16 cellular contexts compared by ENCODE assay signal in the genomic region with DNA sequence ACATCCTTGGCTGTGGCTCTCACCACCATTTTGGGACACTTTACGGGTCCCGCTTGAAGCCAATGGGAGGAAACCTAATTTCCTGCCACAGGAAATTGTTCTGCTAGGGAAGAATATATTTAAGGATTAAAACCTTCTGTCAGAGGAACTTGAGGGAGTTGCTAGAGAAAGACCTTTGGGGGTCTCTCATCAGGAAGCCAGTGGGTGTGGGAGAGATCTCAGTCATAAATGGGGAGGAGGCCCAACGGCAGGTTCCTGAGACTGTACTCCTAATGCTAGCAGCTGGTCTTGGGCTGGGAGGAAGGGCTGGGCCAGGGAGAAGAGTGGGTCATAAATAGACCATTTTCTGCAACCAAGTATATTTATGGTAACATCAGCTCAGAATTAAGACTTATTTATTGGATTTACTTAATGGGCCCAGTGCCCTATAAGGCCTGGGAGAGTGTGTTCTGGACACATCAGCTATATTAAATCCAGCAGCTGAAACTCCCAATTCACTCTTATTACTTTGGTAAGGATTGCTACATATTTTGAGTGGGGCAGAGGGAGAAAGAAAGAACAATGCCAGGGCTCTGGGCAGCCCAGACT.
DNase-seq lines count a peak whose midpoint lies in the region; ATAC-seq, FAIRE-seq and TF ChIP-seq lines count a peak whose summit lies in the region.
"Had no signal": no experiment of that assay in that cellular context is flagged by ENCODE, and none has a peak within 500 bp of the region (broad histone marks: within the 10 kb centered on the region; RNA-seq: fewer than 3 reads in every experiment).

No MANE protein-coding gene starts in this region.

- no peaks in the 10 kb centered on the region for H3K9me3 Mint-ChIP-seq in nephron

- in situ Hi-C loops in KBM-7 (cut with MboI; ENCODE audit: low pct_unique_long_range_greater_than_20kb, low sequenced_read_pairs) = no loop called here

- peaks cover 47% of the 10 kb centered on the region for H3K4me1 Mint-ChIP-seq in nephron

- peaks cover 80% of the 10 kb centered on the region for H3K4me1 ChIP-seq in A549
- H3K4me1 ChIP-seq in esophagus squamous epithelium = peaks cover 10 to 66% (median 35%) of the 10 kb centered on the region in 3 donors
- H3K4me1 ChIP-seq in pancreas = peaks cover 0 to 9% (median 0%) of the 10 kb centered on the region in 3 donors

- TF ChIP-seq EP300 in A549 (IDR thresholded peaks at IDR 0.05) = no peak

- CTCF ChIA-PET in A549 (lab: Yijun Ruan, JAX) = interaction anchor here (0.8 to 4.8 kb wide), 3 partner anchors 18 to 212 kb away, joined by 3 to 18 read pairs (median 3); no protein-coding TSS in a partner anchor

- no peak for DNase-seq in A549 (ENCODE audit: low read depth in 1 of 2, low spot score in 1 of 2)
- DNase-seq in KBM-7 = peak; percentile 80
- DNase-seq in esophagus squamous epithelium (lab: John Stamatoyannopoulos, UW) = no peak
- DNase-seq in pancreas = no peak
- DNase-seq in stimulated activated CD4-positive, alpha-beta T cell treated with anti-CD3 and anti-CD28 coated beads, Interleukin-15, amount 100 ng/mL, for 24 hours = no peak
- DNase-seq: activated naive CD4-positive, alpha-beta T cell treated with anti-CD3 and anti-CD28 coated beads, Interleukin-2, amount 50 U/mL, for 16 hours; cerebellar nuclear complex; DMS79 treated with DMSO at 0.1 percent for 48 hours; NCI-H1436 treated with DMSO at 0.1 percent for 48 hours; NCI-H510A treated with DMSO at 0.1 percent for 48 hours; PC-3 had no signal

- H3K36me3 ChIP-seq in esophagus squamous epithelium (peaks cover 0 to 17% (median 0%) of the 10 kb centered on the region in 3 donors), pancreas (no peaks in the 10 kb centered on the region)

- peak overlapping the region; percentile 79 to 89 (median 82) for H3K27ac Mint-ChIP-seq in nephron

- POLR2A ChIA-PET in A549 (lab: Yijun Ruan, JAX) = no interaction called here

- TF ChIP-seq POLR2A in A549 (IDR thresholded peaks at IDR 0.05; ENCODE audit: low read length) (no peak), esophagus squamous epithelium (IDR thresholded peaks at IDR 0.05) (no peak)

- no peaks in the 10 kb centered on the region for H3K9me3 ChIP-seq in A549
- no peaks in the 10 kb centered on the region for H3K9me3 ChIP-seq in esophagus squamous epithelium
- H3K9me3 ChIP-seq in pancreas = no peaks in the 10 kb centered on the region

- TF ChIP-seq CTCF in A549 (IDR thresholded peaks at IDR 0.05) = no peak
- TF ChIP-seq CTCF in esophagus squamous epithelium (IDR thresholded peaks at IDR 0.05) = no peak
- no peak for TF ChIP-seq CTCF in nephron (IDR thresholded peaks at IDR 0.05; ENCODE audit: unreplicated experiment in 3 of 3)
- TF ChIP-seq CTCF in pancreas (IDR thresholded peaks at IDR 0.05) = no peak

- H3K4me3 Mint-ChIP-seq in nephron = peak overlapping the region in 2 of 3 experiments; percentile 12 to 31

- H3K27me3 Mint-ChIP-seq in nephron (ENCODE audit: low read depth) = peaks cover under 1% of the 10 kb centered on the region

- H3K27ac ChIP-seq in A549 = peak overlapping the region in 1 of 2 experiments; percentile 71; a peak in 3 of 6 replicates
- H3K27ac ChIP-seq in esophagus squamous epithelium = peak overlapping the region in 3 of 4 donors; percentile 27 to 48 (median 30)
- no peak overlapping the region for H3K27ac ChIP-seq in pancreas
- H3K27ac ChIP-seq: epithelial cell of prostate, hepatocyte had no signal

- no peak overlapping the region for H3K4me2 ChIP-seq in A549
- H3K4me2 ChIP-seq: hepatocyte had no signal

- TF ChIP-seq RAD21 in A549 (conservative IDR thresholded peaks at IDR 0.05 in 1 of 2, IDR thresholded peaks at IDR 0.05 in 1 of 2) = no peak

- H3K27me3 ChIP-seq in esophagus squamous epithelium (no peaks in the 10 kb centered on the region), pancreas (no peaks in the 10 kb centered on the region)
- H3K27me3 ChIP-seq: hepatocyte had no signal

- WGBS in A549 (ENCODE audit: missing lambda C conversion rate) = 92% methylated on average over 3 of the region's 3 CpGs
- 64 to 77% methylated on average over 1 to 3 of the region's 3 CpGs for WGBS in esophagus squamous epithelium, 2 donors
- WGBS in pancreas, 2 donors = 90% methylated on average over 3 of the region's 3 CpGs

- H3K36me3 Mint-ChIP-seq in nephron (ENCODE audit: low read depth) = peaks cover 8% of the 10 kb centered on the region

- H3K4me3 ChIP-seq in A549 (no peak overlapping the region), esophagus squamous epithelium (no peak overlapping the region), pancreas (no peak overlapping the region)
- H3K4me3 ChIP-seq: hepatocyte had no signal

- ATAC-seq in A549 (peak; percentile 10; a peak in 3 of 6 replicates), pancreas (no peak), HG03159 (IDR thresholded peaks at IDR 0.05; ENCODE audit: unreplicated experiment) (no peak), GM18873 (IDR thresholded peaks at IDR 0.05; ENCODE audit: low FRiP score, unreplicated experiment) (no peak)
- ATAC-seq: PC-3 had no signal

- FAIRE-seq in A549 (lab: Jason Lieb, UNC) (no peak), pancreas (lab: Jason Lieb, UNC) (no peak)

- intact Hi-C loops in esophagus squamous epithelium (cut with DNase I) (no loop called here), pancreas (cut with DNase I) (no loop called here)

TF ChIP-seq in A549, 52 proteins besides CTCF, POLR2A, EP300 and RAD21:
- TF ChIP-seq HOXB13 (CRISPR knock-in tag; IDR thresholded peaks at IDR 0.05; ENCODE audit: low read depth) (no peak), HDAC2 (IDR thresholded peaks at IDR 0.05) (no peak), MAFK (IDR thresholded peaks at IDR 0.05; ENCODE audit: partially characterized antibody) (peak; percentile 62), NPAS2 (CRISPR knock-in tag; IDR thresholded peaks at IDR 0.05; ENCODE audit: borderline replicate concordance) (no peak)

Comparison
In these comparisons a context has a peak if more than half of its experiments do, and no peak if none do; other contexts are left out.
1. ATAC-seq: peak in A549 (2 of 2); none in pancreas (0 of 4), HG03159 (single experiment) and GM18873 (single experiment).
2. H3K27ac ChIP-seq: peak in esophagus squamous epithelium (3 of 4); none in pancreas (0 of 4).